In the genomic region with DNA sequence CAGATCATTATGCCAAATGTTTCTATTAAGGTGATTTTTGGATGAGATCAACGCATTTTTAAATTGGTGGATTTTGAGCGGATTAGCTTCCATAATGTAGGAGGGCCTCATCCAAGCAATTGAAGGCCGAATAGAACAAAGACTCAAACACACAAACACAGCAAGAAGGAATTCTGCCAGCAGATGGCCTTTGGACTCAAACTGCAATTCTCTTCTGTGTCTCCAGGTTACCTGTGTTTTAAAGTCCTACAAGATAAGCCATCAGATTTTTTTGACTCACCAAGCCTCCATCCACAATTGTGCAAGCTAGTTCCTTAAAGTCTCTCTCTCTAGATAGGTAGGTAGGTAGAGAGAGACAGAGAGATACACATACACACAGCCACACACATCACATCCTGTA, we compare ENCODE assay signal across 16 cellular contexts. TPM values are rescaled to one million over a fixed set of nuclear protein-coding genes. Genes with fewer than 3 reads are reported as not detected.
DNase-seq lines count a peak whose midpoint lies in the region; TF ChIP-seq lines count a peak whose summit lies in the region.
"Had no signal": no experiment of that assay in that cellular context is flagged by ENCODE, and none has a peak within 500 bp of the region (broad histone marks: within the 10 kb centered on the region; RNA-seq: fewer than 3 reads in every experiment).

No MANE protein-coding gene starts in this region.

- DNase-seq in NCI-H146 treated with DMSO at 0.1 percent for 48 hours (lab: John Stamatoyannopoulos, UW; ENCODE audit: unreplicated experiment) (peak; percentile 1), hepatocyte (ENCODE audit: low spot score) (peak; percentile 63), mucosa of gallbladder (ENCODE audit: low spot score) (peak; percentile 71), transverse colon (peak; percentile 24), endothelial cell (ENCODE audit: low spot score) (no peak), SK-N-SH (no peak), DMS 273 (lab: John Stamatoyannopoulos, UW; ENCODE audit: unreplicated experiment) (no peak)
- DNase-seq: DMS153; KG1; NCI-H1048; NCI-H1694; NCI-H345; NCI-H526 treated with DMSO at 0.1 percent for 48 hours; NK-92 treated with Interleukin-12 subunit alpha and Interleukin-12 subunit beta, amount 100 ng/mL, for 24 hours had no signal

- no peaks in the 10 kb centered on the region for H3K79me2 ChIP-seq in hepatocyte
- no peaks in the 10 kb centered on the region for H3K79me2 ChIP-seq in SK-N-SH (ENCODE audit: insufficient read depth)

- no peaks in the 10 kb centered on the region for H3K9me3 Mint-ChIP-seq in endothelial cell (ENCODE audit: unreplicated experiment)

- in situ Hi-C loops in transverse colon (cut with MboI; ENCODE audit: low pct_ligation_motif_present in 1 of 4, low pct_unique_long_range_greater_than_20kb in 1 of 4, low sequenced_read_pairs in 3 of 4), result no loop called here

- no peaks in the 10 kb centered on the region for H3F3A ChIP-seq in SK-N-SH (replicated peaks; ENCODE audit: insufficient read depth)

- peak overlapping the region; percentile 46 for H3K4me2 ChIP-seq in hepatocyte
- H3K4me2 ChIP-seq in SK-N-SH, result no peak overlapping the region

- H3K9me3 ChIP-seq in hepatocyte (ENCODE audit: low read depth) (no peaks in the 10 kb centered on the region), transverse colon (no peaks in the 10 kb centered on the region), SK-N-SH (no peaks in the 10 kb centered on the region)
- H3K9me3 ChIP-seq: SJSA1 had no signal

- CTCF ChIA-PET in SK-N-SH (lab: Yijun Ruan, JAX), result interaction anchor here (1.6 to 2.8 kb wide), 2 partner anchors 13 to 32 kb away, joined by 7 to 16 read pairs; no protein-coding TSS in a partner anchor

- no peak for TF ChIP-seq RAD21 in SK-N-SH (IDR thresholded peaks at IDR 0.05; ENCODE audit: low read length)

- peak overlapping the region; percentile 85 for H3K27ac ChIP-seq in hepatocyte
- no peak overlapping the region for H3K27ac ChIP-seq in transverse colon
- H3K27ac ChIP-seq in SK-N-SH (ENCODE audit: low read depth in 2 of 2, low read length in 1 of 2), result no peak overlapping the region
- H3K27ac ChIP-seq: HL-60, SJSA1 had no signal

- TF ChIP-seq POLR2A in transverse colon (IDR thresholded peaks at IDR 0.05), result no peak

- no peaks in the 10 kb centered on the region for H3K27me3 Mint-ChIP-seq in endothelial cell (ENCODE audit: unreplicated experiment)

- H3K4me3 ChIP-seq in hepatocyte, result no peak overlapping the region
- no peak overlapping the region for H3K4me3 ChIP-seq in transverse colon
- no peak overlapping the region for H3K4me3 ChIP-seq in SK-N-SH (ENCODE audit: low read depth in 2 of 2, low read length in 1 of 2)
- H3K4me3 ChIP-seq: SJSA1 had no signal

- no peak overlapping the region for H3K27ac Mint-ChIP-seq in endothelial cell (ENCODE audit: unreplicated experiment)

- H3K27me3 ChIP-seq in hepatocyte (no peaks in the 10 kb centered on the region), transverse colon (no peaks in the 10 kb centered on the region), SK-N-SH (ENCODE audit: insufficient read depth) (peaks cover 4% of the 10 kb centered on the region; the same call in 1 of the 2 replicates)
- H3K27me3 ChIP-seq: SJSA1 had no signal

- H3K4me1 Mint-ChIP-seq in endothelial cell (ENCODE audit: unreplicated experiment), result no peaks in the 10 kb centered on the region

- 65% methylated on average over 3 of the region's 3 CpGs for WGBS in hepatocyte (ENCODE audit: low lambda C conversion rate, missing lambda C conversion rate)
- 56 to 73% methylated on average over 3 of the region's 3 CpGs for WGBS in transverse colon (ENCODE audit: low coverage in 1 of 2), 2 donors
- 59% methylated on average over 3 of the region's 3 CpGs for WGBS in SK-N-SH (ENCODE audit: low lambda C conversion rate)

- POLR2A ChIA-PET in SK-N-SH (lab: Yijun Ruan, JAX), result no interaction called here

- H3K4me1 ChIP-seq in hepatocyte (ENCODE audit: insufficient read depth) (peaks cover 27% of the 10 kb centered on the region), transverse colon (peaks cover 0 to 10% (median 2%) of the 10 kb centered on the region in 4 donors), SK-N-SH (ENCODE audit: control insufficient read depth in 1 of 2, insufficient read depth in 2 of 2, low read depth in 1 of 2, low read length in 1 of 2) (no peaks in the 10 kb centered on the region)
- H3K4me1 ChIP-seq: SJSA1 had no signal

- H3K4me3 Mint-ChIP-seq in endothelial cell (ENCODE audit: unreplicated experiment), result no peak overlapping the region

- no peaks in the 10 kb centered on the region for H3K36me3 ChIP-seq in hepatocyte (replicated peaks; ENCODE audit: insufficient read depth, low read depth)
- no peaks in the 10 kb centered on the region for H3K36me3 ChIP-seq in transverse colon
- H3K36me3 ChIP-seq in SK-N-SH (replicated peaks in 1 of 2; ENCODE audit: control insufficient read depth in 1 of 2, insufficient read depth in 2 of 2, low read length in 1 of 2), result no peaks in the 10 kb centered on the region
- H3K36me3 ChIP-seq: SJSA1 had no signal

- intact Hi-C loops in transverse colon (cut with DNase I; ENCODE audit: low total_unique reads), result loop anchor here (2.0 kb wide), 1 partner anchor 78 kb away; no protein-coding TSS in a partner anchor

- H2AFZ ChIP-seq in hepatocyte (no peak overlapping the region), SK-N-SH (ENCODE audit: low read depth) (no peak overlapping the region)

- no peak for TF ChIP-seq CTCF in hepatocyte (IDR thresholded peaks at IDR 0.05; ENCODE audit: poor library complexity)
- peak in 1 of 5 experiments; percentile 27 for TF ChIP-seq CTCF in transverse colon (IDR thresholded peaks at IDR 0.05)
- no peak for TF ChIP-seq CTCF in endothelial cell (IDR thresholded peaks at IDR 0.05; ENCODE audit: unreplicated experiment)
- TF ChIP-seq CTCF in SK-N-SH (IDR thresholded peaks at IDR 0.05), result no peak

- H3K9me2 ChIP-seq in hepatocyte (replicated peaks; ENCODE audit: insufficient read depth), result no peaks in the 10 kb centered on the region
- no peaks in the 10 kb centered on the region for H3K9me2 ChIP-seq in SK-N-SH

- no peak overlapping the region for H3K9ac ChIP-seq in SK-N-SH

- H3K36me3 Mint-ChIP-seq in endothelial cell (ENCODE audit: low read depth, unreplicated experiment), result no peaks in the 10 kb centered on the region

- TF ChIP-seq EP300 in transverse colon (IDR thresholded peaks at IDR 0.05; ENCODE audit: low read depth), result no peak
- TF ChIP-seq EP300 in SK-N-SH (IDR thresholded peaks at IDR 0.05; ENCODE audit: borderline replicate concordance in 1 of 2, low read depth in 1 of 2, low read length in 1 of 2), result no peak

- no peaks in the 10 kb centered on the region for H4K20me1 ChIP-seq in hepatocyte (ENCODE audit: insufficient read depth, poor library complexity, severe bottlenecking)
- H4K20me1 ChIP-seq in SK-N-SH (ENCODE audit: insufficient read depth), result no peaks in the 10 kb centered on the region

TF ChIP-seq in SK-N-SH, 30 proteins besides CTCF, POLR2A, EP300 and RAD21:
- TF ChIP-seq, protein P1, sequence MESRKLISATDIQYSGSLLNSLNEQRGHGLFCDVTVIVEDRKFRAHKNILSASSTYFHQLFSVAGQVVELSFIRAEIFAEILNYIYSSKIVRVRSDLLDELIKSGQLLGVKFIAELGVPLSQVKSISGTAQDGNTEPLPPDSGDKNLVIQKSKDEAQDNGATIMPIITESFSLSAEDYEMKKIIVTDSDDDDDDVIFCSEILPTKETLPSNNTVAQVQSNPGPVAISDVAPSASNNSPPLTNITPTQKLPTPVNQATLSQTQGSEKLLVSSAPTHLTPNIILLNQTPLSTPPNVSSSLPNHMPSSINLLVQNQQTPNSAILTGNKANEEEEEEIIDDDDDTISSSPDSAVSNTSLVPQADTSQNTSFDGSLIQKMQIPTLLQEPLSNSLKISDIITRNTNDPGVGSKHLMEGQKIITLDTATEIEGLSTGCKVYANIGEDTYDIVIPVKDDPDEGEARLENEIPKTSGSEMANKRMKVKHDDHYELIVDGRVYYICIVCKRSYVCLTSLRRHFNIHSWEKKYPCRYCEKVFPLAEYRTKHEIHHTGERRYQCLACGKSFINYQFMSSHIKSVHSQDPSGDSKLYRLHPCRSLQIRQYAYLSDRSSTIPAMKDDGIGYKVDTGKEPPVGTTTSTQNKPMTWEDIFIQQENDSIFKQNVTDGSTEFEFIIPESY (IDR thresholded peaks at IDR 0.05; ENCODE audit: borderline replicate concordance, low read depth), result no peak

RNA-seq across cellular contexts. Expression of a gene that starts 25.5 kb away (rescaled TPM):
- total RNA-seq in hepatocyte (34.3 and 36.9 TPM in 2 replicates), mucosa of gallbladder (75.9 TPM), transverse colon (1 to 10 TPM in 2 of 4 donors, under 1 TPM in 2; 0.60 to 1.2 (median 0.93) TPM), endothelial cell (ENCODE audit: unreplicated experiment) (0.15 TPM)
- polyA plus RNA-seq in hepatocyte (11.6 and 15.0 TPM in 2 replicates), SK-N-SH (2012; rRNA removed) (1.1 and 1.4 TPM in 2 replicates)
- polyA plus RNA-seq in SK-N-SH (2012; cell fraction: cytosol; rRNA removed), result 0.93 and 0.96 TPM in 2 replicates
- 0.42 and 0.94 TPM in 2 replicates for polyA plus RNA-seq in SK-N-SH (2012; cell fraction: nucleus; rRNA removed)

Comparison
In these comparisons a context has a peak if more than half of its experiments do, and no peak if none do; other contexts are left out.
1. DNase-seq: peak in NCI-H146 treated with DMSO at 0.1 percent for 48 hours (single experiment), hepatocyte (single experiment), mucosa of gallbladder (single experiment) and transverse colon (single experiment); none in endothelial cell (single experiment), SK-N-SH (single experiment) and DMS 273 (single experiment).
2. RNA of a gene that starts 25.5 kb away (total RNA-seq): 75.9 TPM in mucosa of gallbladder (single experiment) and 34.3 to 36.9 TPM in hepatocyte; 0.60 to 1.2 TPM in transverse colon and 0.15 TPM in endothelial cell (single experiment); every median in the first group is over 10 times any median in the second.